24 cellular contexts compared by ENCODE assay signal in the genomic region with DNA sequence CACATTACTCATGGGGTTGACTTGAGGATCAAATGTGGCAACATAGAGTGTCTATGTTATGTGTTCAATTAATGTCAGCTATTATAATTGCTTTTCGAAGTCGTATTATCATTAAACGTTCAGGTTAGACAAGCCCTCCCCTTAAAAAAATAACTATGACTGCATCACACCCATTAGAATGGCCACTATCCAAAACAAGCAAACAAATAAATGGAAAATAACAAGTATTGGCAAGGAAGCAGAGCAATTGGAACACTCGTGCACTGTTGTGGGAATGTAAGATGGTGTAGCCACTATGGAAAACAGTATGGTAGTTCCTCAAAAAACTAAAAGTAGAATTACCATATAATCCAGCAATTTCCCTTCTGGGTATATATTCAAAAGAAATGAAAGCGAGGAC.
"Had no signal": no experiment of that assay in that cellular context is flagged by ENCODE, and none has a peak within 500 bp of the region (broad histone marks: within the 10 kb centered on the region; RNA-seq: fewer than 3 reads in every experiment).

No MANE protein-coding gene starts in this region.

- H3K27ac ChIP-seq: left ventricle myocardium inferior, ovary, right atrium auricular region, right lobe of liver, tibial nerve, uterus had no signal

- H3K4me1 ChIP-seq: right lobe of liver, tibial nerve, uterus had no signal

- H3K9me3 Mint-ChIP-seq: memory B cell; natural killer cell treated with Interleukin-12 subunit alpha and Interleukin-12 subunit beta and Interleukin-15 and Interleukin-18, amount 100 ng/mL, for 72 hours; stimulated activated memory B cell treated with anti-CD40 and anti-IgM and Interleukin-4, amounts not matched to agents 10 μg/mL and 1 μg/mL and 100 μg/mL, for 72 hours; stimulated activated naive CD8-positive, alpha-beta T cell treated with anti-CD3 and anti-CD28 coated beads, Interleukin-15, amount 100 ng/mL, for 72 hours; type B pancreatic cell had no signal

- H3K4me2 ChIP-seq: smooth muscle cell had no signal

- H3K4me3 ChIP-seq: left ventricle myocardium inferior, lung, mucosa of descending colon, ovary, right atrium auricular region, right lobe of liver, smooth muscle cell, tibial nerve, uterus had no signal

- H3K27me3 ChIP-seq: ovary, right atrium auricular region, right lobe of liver, uterus had no signal

- H3K27ac Mint-ChIP-seq: memory B cell; naive thymus-derived CD4-positive, alpha-beta T cell; natural killer cell treated with Interleukin-12 subunit alpha and Interleukin-12 subunit beta and Interleukin-15 and Interleukin-18, amount 100 ng/mL, for 72 hours; progenitor cell of endocrine pancreas; stimulated activated memory B cell treated with anti-CD40 and anti-IgM and Interleukin-4, amounts not matched to agents 10 μg/mL and 1 μg/mL and 100 μg/mL, for 72 hours; stimulated activated naive CD8-positive, alpha-beta T cell treated with anti-CD3 and anti-CD28 coated beads, Interleukin-15, amount 100 ng/mL, for 72 hours; type B pancreatic cell had no signal

- H3K9me3 ChIP-seq: left ventricle myocardium inferior, mucosa of descending colon, ovary, right atrium auricular region, right lobe of liver, tibial nerve, uterus had no signal

- H3K4me3 Mint-ChIP-seq: memory B cell; naive thymus-derived CD4-positive, alpha-beta T cell; natural killer cell treated with Interleukin-12 subunit alpha and Interleukin-12 subunit beta and Interleukin-15 and Interleukin-18, amount 100 ng/mL, for 72 hours; stimulated activated memory B cell treated with anti-CD40 and anti-IgM and Interleukin-4, amounts not matched to agents 10 μg/mL and 1 μg/mL and 100 μg/mL, for 72 hours; stimulated activated naive CD8-positive, alpha-beta T cell treated with anti-CD3 and anti-CD28 coated beads, Interleukin-15, amount 100 ng/mL, for 72 hours; type B pancreatic cell had no signal

- ATAC-seq: mucosa of descending colon; naive thymus-derived CD4-positive, alpha-beta T cell; natural killer cell treated with Interleukin-12 subunit alpha and Interleukin-12 subunit beta and Interleukin-15 and Interleukin-18, amount 100 ng/mL, for 72 hours; right lobe of liver; stimulated activated memory B cell treated with anti-CD40 and anti-IgM and Interleukin-4, amounts not matched to agents 10 μg/mL and 1 μg/mL and 100 μg/mL, for 72 hours; stimulated activated naive CD8-positive, alpha-beta T cell treated with anti-CD3 and anti-CD28 coated beads, Interleukin-15, amount 100 ng/mL, for 72 hours had no signal

- H3K36me3 ChIP-seq: left ventricle myocardium inferior, ovary, right atrium auricular region, right lobe of liver, tibial nerve, uterus had no signal

- DNase-seq: islet precursor cell; left ventricle myocardium inferior; midbrain; mucosa of descending colon; naive thymus-derived CD4-positive, alpha-beta T cell; ovary; right lobe of liver; stimulated activated CD4-positive, alpha-beta T cell treated with anti-CD3 and anti-CD28 coated beads, Interleukin-1b, Interleukin-23, amount 100 ng/mL, for 48 hours; stimulated activated CD4-positive, alpha-beta T cell treated with anti-CD3 and anti-CD28 coated beads, Interleukin-2, amount 100 ng/mL, for 48 hours; stimulated activated CD4-positive, alpha-beta T cell treated with anti-CD3 and anti-CD28 coated beads, Interleukin-4, amount 100 ng/mL, for 4 hours; stimulated activated CD8-positive, alpha-beta memory T cell treated with anti-CD3 and anti-CD28 coated beads, Interleukin-4, amount 100 ng/mL, for 48 hours; stimulated activated naive CD4-positive, alpha-beta T cell treated with Interleukin-2 at 50 U/mL for 16 hours; stimulated activated naive CD8-positive, alpha-beta T cell treated with anti-CD3 and anti-CD28 coated beads, Interleukin-15, amount 100 ng/mL, for 72 hours; substantia nigra; uterus had no signal

- H3K4me1 Mint-ChIP-seq: memory B cell; stimulated activated naive CD8-positive, alpha-beta T cell treated with anti-CD3 and anti-CD28 coated beads, Interleukin-15, amount 100 ng/mL, for 72 hours had no signal

- H3K36me3 Mint-ChIP-seq: memory B cell; naive thymus-derived CD4-positive, alpha-beta T cell; natural killer cell treated with Interleukin-12 subunit alpha and Interleukin-12 subunit beta and Interleukin-15 and Interleukin-18, amount 100 ng/mL, for 72 hours; stimulated activated memory B cell treated with anti-CD40 and anti-IgM and Interleukin-4, amounts not matched to agents 10 μg/mL and 1 μg/mL and 100 μg/mL, for 72 hours; type B pancreatic cell had no signal
